21 cellular contexts compared by ENCODE assay signal in the genomic region with DNA sequence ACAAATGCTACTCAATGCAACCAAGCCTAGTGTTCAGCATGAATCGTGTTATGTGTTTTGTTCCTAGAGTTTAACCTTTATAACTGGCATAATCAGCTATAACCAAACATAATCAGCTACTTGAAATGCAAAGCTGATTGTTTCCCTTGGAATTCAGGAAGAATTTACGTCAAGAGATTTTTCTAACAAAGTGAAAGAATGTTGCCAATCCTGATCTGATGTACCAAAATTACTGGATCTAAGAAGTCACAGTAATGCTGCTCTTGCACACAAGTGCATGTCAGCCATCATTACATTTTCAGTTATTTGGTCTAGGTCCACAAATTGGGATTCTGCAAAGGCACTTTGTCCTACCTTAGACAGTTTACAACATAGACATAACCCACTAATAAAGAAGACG.
"Had no signal": no experiment of that assay in that cellular context is flagged by ENCODE, and none has a peak within 500 bp of the region (broad histone marks: within the 10 kb centered on the region; RNA-seq: fewer than 3 reads in every experiment).

No MANE protein-coding gene starts in this region.

- ATAC-seq: foreskin keratinocyte, gastroesophageal sphincter, heart left ventricle, left cardiac atrium, left lung, left ventricle myocardium superior, lower lobe of right lung, mucosa of descending colon had no signal

- H3K79me2 ChIP-seq: hepatocyte had no signal

- H3K4me2 ChIP-seq: hepatocyte had no signal

- H3K4me3 ChIP-seq: coronary artery, dorsolateral prefrontal cortex, esophagus muscularis mucosa, gastroesophageal sphincter, heart left ventricle, hepatocyte, left lung, lower lobe of right lung, mucosa of descending colon had no signal

- H2AFZ ChIP-seq: hepatocyte had no signal

- DNase-seq: dermis blood vessel endothelial cell; dorsolateral prefrontal cortex; effector CD4-positive, alpha-beta T cell; effector memory CD4-positive, alpha-beta T cell; heart left ventricle; left cardiac atrium; left lung; left ventricle myocardium superior; lower lobe of right lung; mesenchymal stem cell; mucosa of descending colon had no signal

- H3K27me3 ChIP-seq: esophagus muscularis mucosa, foreskin keratinocyte, gastroesophageal sphincter, heart left ventricle, hepatocyte, left lung had no signal

- H3K27ac ChIP-seq: coronary artery, dorsolateral prefrontal cortex, esophagus muscularis mucosa, foreskin keratinocyte, gastroesophageal sphincter, hepatocyte, left lung, lower lobe of right lung had no signal

- H3K9me3 ChIP-seq: esophagus muscularis mucosa, lower lobe of right lung, mucosa of descending colon had no signal

- FAIRE-seq: colon, endothelial cell of umbilical vein, frontal cortex, islet of Langerhans, keratinocyte had no signal

- H3K4me1 ChIP-seq: esophagus muscularis mucosa, foreskin keratinocyte, gastroesophageal sphincter, left lung, lower lobe of right lung had no signal

- H3K36me3 ChIP-seq: esophagus muscularis mucosa, gastroesophageal sphincter, heart left ventricle, left lung, lower lobe of right lung had no signal
